1 cellular context compared by ENCODE assay signal in genomic region chr12:82651489-82651888, GRCh38.
TF ChIP-seq lines count a peak whose summit lies in the region.

No MANE protein-coding gene starts in this region.

TF ChIP-seq in WTC11, 78 proteins besides CTCF, POLR2A, EP300 and RAD21 (continued from another document):
- TF ChIP-seq ARID4B (CRISPR knock-in tag; IDR thresholded peaks at IDR 0.05; ENCODE audit: borderline replicate concordance) (no peak), MYBL2 (CRISPR knock-in tag; IDR thresholded peaks at IDR 0.05) (no peak), ZNF423 (CRISPR knock-in tag; IDR thresholded peaks at IDR 0.05) (no peak), ZMAT4 (CRISPR knock-in tag; IDR thresholded peaks at IDR 0.05) (no peak), GABPB1 (CRISPR knock-in tag; IDR thresholded peaks at IDR 0.05) (no peak), IRF1 (CRISPR knock-in tag; IDR thresholded peaks at IDR 0.05) (no peak), ZNF121 (CRISPR knock-in tag; IDR thresholded peaks at IDR 0.05) (no peak), ZNF396 (CRISPR knock-in tag; IDR thresholded peaks at IDR 0.05; ENCODE audit: borderline replicate concordance) (no peak), SOX15 (CRISPR knock-in tag; IDR thresholded peaks at IDR 0.05) (no peak), FOXK1 (CRISPR knock-in tag; IDR thresholded peaks at IDR 0.05) (no peak)
